ENCODE assay signal across 8 cellular contexts in genomic region chr1:167342846-167343245, GRCh38.
DNase-seq lines count a peak whose midpoint lies in the region; ATAC-seq and TF ChIP-seq lines count a peak whose summit lies in the region.

No MANE protein-coding gene starts in this region.

- no peak overlapping the region for H3K27ac ChIP-seq in osteoblast (ENCODE audit: low read depth, low read length)
- H3K27ac ChIP-seq in left ventricle myocardium inferior (replicated peaks) = no peak overlapping the region

- no peaks in the 10 kb centered on the region for H3K4me1 ChIP-seq in osteoblast (ENCODE audit: insufficient read depth, low read length)
- H3K4me1 ChIP-seq in left ventricle myocardium inferior = peaks cover 5% of the 10 kb centered on the region

- DNase-seq in NCI-H146 (lab: John Stamatoyannopoulos, UW) = peak; percentile 15
- no peak for DNase-seq in NCI-H146 treated with DMSO at 0.1 percent for 48 hours (lab: John Stamatoyannopoulos, UW; ENCODE audit: unreplicated experiment)
- DNase-seq in SW480 (ENCODE audit: low spot score) = peak; percentile 13
- peak; percentile 26 for DNase-seq in osteoblast (ENCODE audit: insufficient read length, low spot score, missing footprints)
- no peak for DNase-seq in islet precursor cell
- DNase-seq in left ventricle myocardium inferior = no peak

- H3K79me2 ChIP-seq in osteoblast (ENCODE audit: insufficient read depth, low read length) = no peaks in the 10 kb centered on the region

- no peak overlapping the region for H3K4me2 ChIP-seq in osteoblast (ENCODE audit: insufficient read depth, low read length)

- H3K9me3 ChIP-seq in osteoblast (ENCODE audit: low read depth, low read length) = no peaks in the 10 kb centered on the region
- peaks cover 7% of the 10 kb centered on the region for H3K9me3 ChIP-seq in left ventricle myocardium inferior (replicated peaks)

- intact Hi-C loops in left ventricle myocardium inferior (cut with micrococcal nuclease) = no loop called here

- peak; percentile 66 for ATAC-seq in HG02852 (IDR thresholded peaks at IDR 0.05; ENCODE audit: unreplicated experiment)
- no peak for ATAC-seq in GM19463 (IDR thresholded peaks at IDR 0.05; ENCODE audit: unreplicated experiment)

- no peak overlapping the region for H2AFZ ChIP-seq in osteoblast (ENCODE audit: low read length)

- no peaks in the 10 kb centered on the region for H3K36me3 ChIP-seq in osteoblast (ENCODE audit: insufficient read depth, low read length)
- H3K36me3 ChIP-seq in left ventricle myocardium inferior = peaks cover 13% of the 10 kb centered on the region

- H3K4me3 ChIP-seq in osteoblast (ENCODE audit: insufficient read depth, low read length) = no peak overlapping the region
- no peak overlapping the region for H3K4me3 ChIP-seq in left ventricle myocardium inferior

- H3K27me3 ChIP-seq in osteoblast (ENCODE audit: insufficient read depth, low read length) (no peaks in the 10 kb centered on the region), left ventricle myocardium inferior (ENCODE audit: low read depth) (no peaks in the 10 kb centered on the region)

- peaks cover 2% of the 10 kb centered on the region for H4K20me1 ChIP-seq in osteoblast (ENCODE audit: insufficient read depth, low read length)

- TF ChIP-seq CTCF in osteoblast (IDR thresholded peaks at IDR 0.05; ENCODE audit: extremely low read depth, low read depth, low read length) (no peak), left ventricle myocardium inferior (IDR thresholded peaks at IDR 0.05; ENCODE audit: borderline replicate concordance) (no peak)

Comparison
In these comparisons a context has a peak if more than half of its experiments do, and no peak if none do; other contexts are left out.
1. DNase-seq: peak in NCI-H146 (single experiment), SW480 (single experiment) and osteoblast (single experiment); none in NCI-H146 treated with DMSO at 0.1 percent for 48 hours (single experiment), islet precursor cell (single experiment) and left ventricle myocardium inferior (single experiment).